ENCODE assay signal across 8 cellular contexts in genomic region chr17:31313982-31314787, GRCh38. TPM values are rescaled to one million over a fixed set of nuclear protein-coding genes. Genes with fewer than 3 reads are reported as not detected.
DNase-seq lines count a peak whose midpoint lies in the region; ATAC-seq, FAIRE-seq and TF ChIP-seq lines count a peak whose summit lies in the region.

A gene with protein sequence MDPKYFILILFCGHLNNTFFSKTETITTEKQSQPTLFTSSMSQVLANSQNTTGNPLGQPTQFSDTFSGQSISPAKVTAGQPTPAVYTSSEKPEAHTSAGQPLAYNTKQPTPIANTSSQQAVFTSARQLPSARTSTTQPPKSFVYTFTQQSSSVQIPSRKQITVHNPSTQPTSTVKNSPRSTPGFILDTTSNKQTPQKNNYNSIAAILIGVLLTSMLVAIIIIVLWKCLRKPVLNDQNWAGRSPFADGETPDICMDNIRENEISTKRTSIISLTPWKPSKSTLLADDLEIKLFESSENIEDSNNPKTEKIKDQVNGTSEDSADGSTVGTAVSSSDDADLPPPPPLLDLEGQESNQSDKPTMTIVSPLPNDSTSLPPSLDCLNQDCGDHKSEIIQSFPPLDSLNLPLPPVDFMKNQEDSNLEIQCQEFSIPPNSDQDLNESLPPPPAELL (minus strand): TSS chr17:31314054. CDS start chr17:31305609, 8,445 bp downstream.

- peak within 1 kb of the TSS; percentile 26 for H3K27ac ChIP-seq in left ventricle myocardium inferior (replicated peaks)
- H3K27ac ChIP-seq in right atrium auricular region = peak within 1 kb of the TSS in 1 of 2 donors; percentile 40

- no peaks in the 10 kb centered on the region for H3K9me3 Mint-ChIP-seq in stimulated activated memory B cell treated with anti-CD40 and anti-IgM and Interleukin-4, amounts not matched to agents 10 μg/mL and 1 μg/mL and 100 μg/mL, for 72 hours

- TF ChIP-seq CTCF in left ventricle myocardium inferior (IDR thresholded peaks at IDR 0.05; ENCODE audit: borderline replicate concordance) = no peak
- no peak for TF ChIP-seq CTCF in right atrium auricular region (IDR thresholded peaks at IDR 0.05)
- TF ChIP-seq CTCF in epithelial cell of esophagus (IDR thresholded peaks at IDR 0.05; ENCODE audit: insufficient read depth, low read depth, low read length, missing control alignments) = no peak

- peak within 1 kb of the TSS; percentile 85 for H3K27ac Mint-ChIP-seq in stimulated activated memory B cell treated with anti-CD40 and anti-IgM and Interleukin-4, amounts not matched to agents 10 μg/mL and 1 μg/mL and 100 μg/mL, for 72 hours

- DNase-seq in left ventricle myocardium inferior = no peak
- no peak for DNase-seq in right atrium auricular region (ENCODE audit: low spot score)
- no peak for DNase-seq in RCC 7860 (ENCODE audit: low spot score)
- DNase-seq in epithelial cell of esophagus (ENCODE audit: low read depth) = peak; percentile 87
- DNase-seq in NCI-H345 (lab: John Stamatoyannopoulos, UW) = no peak

- peak within 1 kb of the TSS; percentile 7 for H3K4me3 ChIP-seq in left ventricle myocardium inferior
- H3K4me3 ChIP-seq in right atrium auricular region = peak within 1 kb of the TSS in 1 of 2 donors; percentile 25
- no peak within 1 kb of the TSS for H3K4me3 ChIP-seq in epithelial cell of esophagus (ENCODE audit: low read length)

- H3K27me3 ChIP-seq in left ventricle myocardium inferior (ENCODE audit: low read depth) (no peaks in the 10 kb centered on the region), right atrium auricular region (no peaks in the 10 kb centered on the region)

- peaks cover 34% of the 10 kb centered on the region for H3K4me1 Mint-ChIP-seq in stimulated activated memory B cell treated with anti-CD40 and anti-IgM and Interleukin-4, amounts not matched to agents 10 μg/mL and 1 μg/mL and 100 μg/mL, for 72 hours

- peak; percentile 58 for ATAC-seq in stimulated activated memory B cell treated with anti-CD40 and anti-IgM and Interleukin-4, amounts not matched to agents 10 μg/mL and 1 μg/mL and 100 μg/mL, for 72 hours
- no peak for ATAC-seq in GM19467 (IDR thresholded peaks at IDR 0.05; ENCODE audit: unreplicated experiment)
- ATAC-seq in GM19397 (IDR thresholded peaks at IDR 0.05; ENCODE audit: unreplicated experiment) = no peak

- no peaks in the 10 kb centered on the region for H3K9me3 ChIP-seq in left ventricle myocardium inferior (replicated peaks)
- no peaks in the 10 kb centered on the region for H3K9me3 ChIP-seq in right atrium auricular region

- H3K36me3 ChIP-seq in left ventricle myocardium inferior (no peaks in the 10 kb centered on the region), right atrium auricular region (no peaks in the 10 kb centered on the region)

- H3K4me1 ChIP-seq in left ventricle myocardium inferior = peaks cover 8% of the 10 kb centered on the region
- H3K4me1 ChIP-seq in right atrium auricular region = peaks cover 0 to 12% of the 10 kb centered on the region in 2 donors

- H3K4me3 Mint-ChIP-seq in stimulated activated memory B cell treated with anti-CD40 and anti-IgM and Interleukin-4, amounts not matched to agents 10 μg/mL and 1 μg/mL and 100 μg/mL, for 72 hours = peak within 1 kb of the TSS; percentile 95

- intact Hi-C loops in left ventricle myocardium inferior (cut with micrococcal nuclease) = no loop called here

- peaks cover 27% of the 10 kb centered on the region for H3K36me3 Mint-ChIP-seq in stimulated activated memory B cell treated with anti-CD40 and anti-IgM and Interleukin-4, amounts not matched to agents 10 μg/mL and 1 μg/mL and 100 μg/mL, for 72 hours

- H3K27me3 Mint-ChIP-seq in stimulated activated memory B cell treated with anti-CD40 and anti-IgM and Interleukin-4, amounts not matched to agents 10 μg/mL and 1 μg/mL and 100 μg/mL, for 72 hours = no peaks in the 10 kb centered on the region

- FAIRE-seq in RCC 7860 (lab: Jason Lieb, UNC) = peak; percentile 42

RNA-seq across cellular contexts. Expression of the gene that starts here (rescaled TPM):
- total RNA-seq in left ventricle myocardium inferior (2.7 TPM), right atrium auricular region (10 to 100 TPM in 1 of 2 donors, 1 to 10 TPM in 1; 5.6 to 11.3 TPM)
